In the genomic region with DNA sequence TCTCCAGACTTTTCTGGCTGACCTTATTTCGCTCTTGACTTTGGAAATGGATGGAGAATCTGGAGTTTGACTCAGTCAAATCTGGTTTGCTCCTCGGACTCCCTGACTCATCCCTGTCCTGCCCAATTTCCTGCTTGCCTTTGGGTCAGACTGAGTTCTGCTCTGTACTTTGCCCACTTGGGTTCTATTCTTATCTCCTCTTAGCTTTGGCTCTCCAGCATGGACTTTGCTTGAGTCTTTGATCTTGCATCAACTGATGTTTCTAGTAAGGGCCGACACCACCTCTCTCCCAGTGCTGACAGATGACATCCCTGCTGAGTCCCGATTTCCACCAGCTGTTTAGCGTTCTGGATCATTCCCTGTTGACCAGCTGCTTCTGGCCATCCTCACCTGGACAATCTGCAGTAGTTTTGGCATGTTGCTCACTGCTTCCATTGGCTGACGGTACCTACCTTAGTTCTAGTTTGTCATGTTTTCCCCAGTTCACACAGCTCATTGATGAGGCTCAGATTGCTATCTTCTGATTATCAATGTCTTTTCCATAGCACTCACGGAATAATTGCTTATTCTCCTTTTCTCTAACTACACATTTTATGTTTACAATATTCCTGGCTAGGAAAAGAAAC, we compare ENCODE assay signal across 1 cellular context.
A peak's percentile ranks its signal among the peaks of the same experiment; 100 is the strongest.
TF ChIP-seq lines count a peak whose summit lies in the region.

No MANE protein-coding gene starts in this region.

TF ChIP-seq in HepG2, 621 proteins besides CTCF, POLR2A, EP300 and RAD21 (continued from another document and continues in another):
- TF ChIP-seq, protein P1, sequence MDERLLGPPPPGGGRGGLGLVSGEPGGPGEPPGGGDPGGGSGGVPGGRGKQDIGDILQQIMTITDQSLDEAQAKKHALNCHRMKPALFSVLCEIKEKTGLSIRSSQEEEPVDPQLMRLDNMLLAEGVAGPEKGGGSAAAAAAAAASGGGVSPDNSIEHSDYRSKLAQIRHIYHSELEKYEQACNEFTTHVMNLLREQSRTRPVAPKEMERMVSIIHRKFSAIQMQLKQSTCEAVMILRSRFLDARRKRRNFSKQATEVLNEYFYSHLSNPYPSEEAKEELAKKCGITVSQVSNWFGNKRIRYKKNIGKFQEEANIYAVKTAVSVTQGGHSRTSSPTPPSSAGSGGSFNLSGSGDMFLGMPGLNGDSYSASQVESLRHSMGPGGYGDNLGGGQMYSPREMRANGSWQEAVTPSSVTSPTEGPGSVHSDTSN (CRISPR knock-in tag; IDR thresholded peaks at IDR 0.05) = peak; percentile 28; the same call in 1 of the 2 replicates
- TF ChIP-seq CHD2 (IDR thresholded peaks at IDR 0.05; ENCODE audit: low read depth, low read length) (no peak), CERS6 (CRISPR knock-in tag; IDR thresholded peaks at IDR 0.05) (no peak), ZNF296 (CRISPR knock-in tag; conservative IDR thresholded peaks at IDR 0.05) (no peak), REPIN1 (CRISPR knock-in tag; IDR thresholded peaks at IDR 0.05; ENCODE audit: borderline replicate concordance, low read depth) (peak; percentile 72; the same call in 1 of the 2 replicates), NBN (conservative IDR thresholded peaks at IDR 0.05) (no peak), AKAP8 (CRISPR knock-in tag; IDR thresholded peaks at IDR 0.05) (no peak), MEF2D (CRISPR knock-in tag; IDR thresholded peaks at IDR 0.05) (peak; percentile 98), ZNF605 (CRISPR knock-in tag; IDR thresholded peaks at IDR 0.05) (0 out of 2 replicates have a peak, but pooled peaks have one; percentile 52), ZNF670 (CRISPR knock-in tag; IDR thresholded peaks at IDR 0.05; ENCODE audit: borderline replicate concordance) (no peak), XRCC5 (optimal IDR thresholded peaks at IDR 0.05; ENCODE audit: low read length) (peak; percentile 90), ZNF264 (CRISPR knock-in tag; IDR thresholded peaks at IDR 0.05) (0 out of 2 replicates have a peak, but pooled peaks have one; percentile 53), ZNF644 (CRISPR knock-in tag; IDR thresholded peaks at IDR 0.05; ENCODE audit: low read depth) (peak; percentile 99), ZNF772 (CRISPR knock-in tag; IDR thresholded peaks at IDR 0.05) (peak; percentile 53; the same call in 1 of the 2 replicates), LCORL (IDR thresholded peaks at IDR 0.05) (peak; percentile 95), LCORL (CRISPR knock-in tag; IDR thresholded peaks at IDR 0.05) (peak; percentile 98), KIAA2018 (CRISPR knock-in tag; IDR thresholded peaks at IDR 0.05; ENCODE audit: borderline replicate concordance) (no peak), HOMEZ (CRISPR knock-in tag; IDR thresholded peaks at IDR 0.05; ENCODE audit: low read depth) (peak; percentile 95), TCF7 (IDR thresholded peaks at IDR 0.05; ENCODE audit: low read depth) (peak; percentile 90), ZFY (CRISPR knock-in tag; IDR thresholded peaks at IDR 0.05) (0 out of 2 replicates have a peak, but pooled peaks have one; percentile 35), MEIS1 (CRISPR knock-in tag; IDR thresholded peaks at IDR 0.05; ENCODE audit: borderline replicate concordance) (peak; percentile 79; the same call in 1 of the 2 replicates), RFXANK (CRISPR knock-in tag; IDR thresholded peaks at IDR 0.05) (no peak), ESRRA (CRISPR knock-in tag; IDR thresholded peaks at IDR 0.05; ENCODE audit: low read depth) (peak; percentile 60; the same call in 1 of the 2 replicates), THAP11 (CRISPR knock-in tag; IDR thresholded peaks at IDR 0.05) (0 out of 2 replicates have a peak, but pooled peaks have one; percentile 30), HNF4G (IDR thresholded peaks at IDR 0.05; ENCODE audit: borderline replicate concordance, low read depth, low read length) (peak; percentile 95), HNF4G (CRISPR knock-in tag; IDR thresholded peaks at IDR 0.05; ENCODE audit: borderline replicate concordance, low read depth) (peak; percentile 89; the same call in 1 of the 2 replicates), ZNF530 (CRISPR knock-in tag; IDR thresholded peaks at IDR 0.05; ENCODE audit: low read depth) (no peak), MIXL1 (CRISPR knock-in tag; IDR thresholded peaks at IDR 0.05) (peak; percentile 81)
- TF ChIP-seq, protein P2, sequence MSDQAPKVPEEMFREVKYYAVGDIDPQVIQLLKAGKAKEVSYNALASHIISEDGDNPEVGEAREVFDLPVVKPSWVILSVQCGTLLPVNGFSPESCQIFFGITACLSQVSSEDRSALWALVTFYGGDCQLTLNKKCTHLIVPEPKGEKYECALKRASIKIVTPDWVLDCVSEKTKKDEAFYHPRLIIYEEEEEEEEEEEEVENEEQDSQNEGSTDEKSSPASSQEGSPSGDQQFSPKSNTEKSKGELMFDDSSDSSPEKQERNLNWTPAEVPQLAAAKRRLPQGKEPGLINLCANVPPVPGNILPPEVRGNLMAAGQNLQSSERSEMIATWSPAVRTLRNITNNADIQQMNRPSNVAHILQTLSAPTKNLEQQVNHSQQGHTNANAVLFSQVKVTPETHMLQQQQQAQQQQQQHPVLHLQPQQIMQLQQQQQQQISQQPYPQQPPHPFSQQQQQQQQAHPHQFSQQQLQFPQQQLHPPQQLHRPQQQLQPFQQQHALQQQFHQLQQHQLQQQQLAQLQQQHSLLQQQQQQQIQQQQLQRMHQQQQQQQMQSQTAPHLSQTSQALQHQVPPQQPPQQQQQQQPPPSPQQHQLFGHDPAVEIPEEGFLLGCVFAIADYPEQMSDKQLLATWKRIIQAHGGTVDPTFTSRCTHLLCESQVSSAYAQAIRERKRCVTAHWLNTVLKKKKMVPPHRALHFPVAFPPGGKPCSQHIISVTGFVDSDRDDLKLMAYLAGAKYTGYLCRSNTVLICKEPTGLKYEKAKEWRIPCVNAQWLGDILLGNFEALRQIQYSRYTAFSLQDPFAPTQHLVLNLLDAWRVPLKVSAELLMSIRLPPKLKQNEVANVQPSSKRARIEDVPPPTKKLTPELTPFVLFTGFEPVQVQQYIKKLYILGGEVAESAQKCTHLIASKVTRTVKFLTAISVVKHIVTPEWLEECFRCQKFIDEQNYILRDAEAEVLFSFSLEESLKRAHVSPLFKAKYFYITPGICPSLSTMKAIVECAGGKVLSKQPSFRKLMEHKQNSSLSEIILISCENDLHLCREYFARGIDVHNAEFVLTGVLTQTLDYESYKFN (CRISPR knock-in tag; conservative IDR thresholded peaks at IDR 0.05) = peak; percentile 93
- TF ChIP-seq, protein P3, sequence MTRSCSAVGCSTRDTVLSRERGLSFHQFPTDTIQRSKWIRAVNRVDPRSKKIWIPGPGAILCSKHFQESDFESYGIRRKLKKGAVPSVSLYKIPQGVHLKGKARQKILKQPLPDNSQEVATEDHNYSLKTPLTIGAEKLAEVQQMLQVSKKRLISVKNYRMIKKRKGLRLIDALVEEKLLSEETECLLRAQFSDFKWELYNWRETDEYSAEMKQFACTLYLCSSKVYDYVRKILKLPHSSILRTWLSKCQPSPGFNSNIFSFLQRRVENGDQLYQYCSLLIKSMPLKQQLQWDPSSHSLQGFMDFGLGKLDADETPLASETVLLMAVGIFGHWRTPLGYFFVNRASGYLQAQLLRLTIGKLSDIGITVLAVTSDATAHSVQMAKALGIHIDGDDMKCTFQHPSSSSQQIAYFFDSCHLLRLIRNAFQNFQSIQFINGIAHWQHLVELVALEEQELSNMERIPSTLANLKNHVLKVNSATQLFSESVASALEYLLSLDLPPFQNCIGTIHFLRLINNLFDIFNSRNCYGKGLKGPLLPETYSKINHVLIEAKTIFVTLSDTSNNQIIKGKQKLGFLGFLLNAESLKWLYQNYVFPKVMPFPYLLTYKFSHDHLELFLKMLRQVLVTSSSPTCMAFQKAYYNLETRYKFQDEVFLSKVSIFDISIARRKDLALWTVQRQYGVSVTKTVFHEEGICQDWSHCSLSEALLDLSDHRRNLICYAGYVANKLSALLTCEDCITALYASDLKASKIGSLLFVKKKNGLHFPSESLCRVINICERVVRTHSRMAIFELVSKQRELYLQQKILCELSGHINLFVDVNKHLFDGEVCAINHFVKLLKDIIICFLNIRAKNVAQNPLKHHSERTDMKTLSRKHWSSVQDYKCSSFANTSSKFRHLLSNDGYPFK (CRISPR knock-in tag; IDR thresholded peaks at IDR 0.05; ENCODE audit: borderline replicate concordance) = no peak
- TF ChIP-seq, protein P4, sequence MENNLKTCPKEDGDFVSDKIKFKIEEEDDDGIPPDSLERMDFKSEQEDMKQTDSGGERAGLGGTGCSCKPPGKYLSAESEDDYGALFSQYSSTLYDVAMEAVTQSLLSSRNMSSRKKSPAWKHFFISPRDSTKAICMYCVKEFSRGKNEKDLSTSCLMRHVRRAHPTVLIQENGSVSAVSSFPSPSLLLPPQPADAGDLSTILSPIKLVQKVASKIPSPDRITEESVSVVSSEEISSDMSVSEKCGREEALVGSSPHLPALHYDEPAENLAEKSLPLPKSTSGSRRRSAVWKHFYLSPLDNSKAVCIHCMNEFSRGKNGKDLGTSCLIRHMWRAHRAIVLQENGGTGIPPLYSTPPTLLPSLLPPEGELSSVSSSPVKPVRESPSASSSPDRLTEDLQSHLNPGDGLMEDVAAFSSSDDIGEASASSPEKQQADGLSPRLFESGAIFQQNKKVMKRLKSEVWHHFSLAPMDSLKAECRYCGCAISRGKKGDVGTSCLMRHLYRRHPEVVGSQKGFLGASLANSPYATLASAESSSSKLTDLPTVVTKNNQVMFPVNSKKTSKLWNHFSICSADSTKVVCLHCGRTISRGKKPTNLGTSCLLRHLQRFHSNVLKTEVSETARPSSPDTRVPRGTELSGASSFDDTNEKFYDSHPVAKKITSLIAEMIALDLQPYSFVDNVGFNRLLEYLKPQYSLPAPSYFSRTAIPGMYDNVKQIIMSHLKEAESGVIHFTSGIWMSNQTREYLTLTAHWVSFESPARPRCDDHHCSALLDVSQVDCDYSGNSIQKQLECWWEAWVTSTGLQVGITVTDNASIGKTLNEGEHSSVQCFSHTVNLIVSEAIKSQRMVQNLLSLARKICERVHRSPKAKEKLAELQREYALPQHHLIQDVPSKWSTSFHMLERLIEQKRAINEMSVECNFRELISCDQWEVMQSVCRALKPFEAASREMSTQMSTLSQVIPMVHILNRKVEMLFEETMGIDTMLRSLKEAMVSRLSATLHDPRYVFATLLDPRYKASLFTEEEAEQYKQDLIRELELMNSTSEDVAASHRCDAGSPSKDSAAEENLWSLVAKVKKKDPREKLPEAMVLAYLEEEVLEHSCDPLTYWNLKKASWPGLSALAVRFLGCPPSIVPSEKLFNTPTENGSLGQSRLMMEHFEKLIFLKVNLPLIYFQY (CRISPR knock-in tag; IDR thresholded peaks at IDR 0.05; ENCODE audit: borderline replicate concordance) = peak; percentile 97
